ENCODE assay signal across 20 cellular contexts in the genomic region with DNA sequence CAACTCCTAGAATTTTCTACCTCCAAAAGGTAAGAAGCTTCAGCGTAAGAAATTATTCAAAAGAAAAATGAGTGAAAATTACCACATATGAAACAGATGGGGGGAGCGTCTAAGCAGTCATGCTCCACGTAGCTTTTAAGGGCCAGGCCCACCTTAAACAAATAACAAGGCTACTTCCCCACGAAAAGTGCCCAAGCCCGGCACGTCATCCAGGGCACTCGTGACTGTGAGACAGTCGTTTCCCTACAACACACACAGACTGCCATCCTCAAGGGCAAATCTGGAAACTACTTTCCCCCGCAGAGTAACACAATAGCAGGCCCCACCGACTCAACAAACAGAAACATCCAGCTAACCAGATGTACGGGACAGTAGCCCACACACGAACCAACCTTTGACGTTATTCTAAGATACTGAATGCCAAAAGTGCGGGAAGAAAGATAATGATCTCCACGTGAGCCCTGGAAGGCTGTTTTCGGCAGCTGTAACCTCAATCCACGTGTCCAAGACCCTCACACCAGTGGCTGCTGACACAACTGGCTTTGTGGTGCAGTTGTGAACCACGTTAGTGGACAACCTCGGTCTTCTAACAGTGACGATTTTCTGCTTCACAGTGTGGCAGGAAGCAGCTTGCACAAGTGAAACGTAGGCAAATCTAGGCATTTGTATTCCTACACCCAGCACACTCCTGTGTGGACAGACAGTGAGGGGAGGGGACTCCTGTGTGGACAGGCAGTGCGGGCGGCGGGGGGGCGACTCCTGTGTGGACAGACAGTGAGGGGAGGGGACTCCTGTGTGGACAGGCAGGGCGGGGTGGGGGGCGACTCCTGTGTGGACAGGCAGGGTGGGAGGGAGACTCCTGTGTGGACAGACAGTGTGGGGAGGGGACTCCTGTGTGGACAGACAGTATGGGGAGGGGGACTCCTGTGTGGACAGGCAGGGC.
DNase-seq lines count a peak whose midpoint lies in the region; ATAC-seq and TF ChIP-seq lines count a peak whose summit lies in the region.
"Had no signal": no experiment of that assay in that cellular context is flagged by ENCODE, and none has a peak within 500 bp of the region (broad histone marks: within the 10 kb centered on the region; RNA-seq: fewer than 3 reads in every experiment).

No MANE protein-coding gene starts in this region.

- H3K9me3 Mint-ChIP-seq in brain = no peaks in the 10 kb centered on the region
- no peaks in the 10 kb centered on the region for H3K9me3 Mint-ChIP-seq in activated CD4-positive, alpha-beta memory T cell treated with anti-CD3 and anti-CD28 coated beads for 36 hours
- H3K9me3 Mint-ChIP-seq: activated CD4-positive, alpha-beta T cell treated with anti-CD3 and anti-CD28 coated beads, Interleukin-2, amount 10 ng/mL, durations not matched to agents 7 days and 5 days had no signal

- peak; percentile 31 for DNase-seq in CD1c-positive myeloid dendritic cell (ENCODE audit: extremely low spot score)
- peak in 1 of 3 donors; percentile 70 for DNase-seq in right cardiac atrium
- DNase-seq in sigmoid colon = no peak
- no peak for DNase-seq in stimulated activated CD4-positive, alpha-beta T cell treated with anti-CD3 and anti-CD28 coated beads, Interleukin-4, amount 100 ng/mL, for 24 hours
- DNase-seq in activated CD4-positive, alpha-beta memory T cell treated with anti-CD3 and anti-CD28 coated beads for 36 hours = no peak
- DNase-seq: activated CD4-positive, alpha-beta T cell treated with anti-CD3 and anti-CD28 coated beads, Interleukin-2, amount 10 ng/mL, durations not matched to agents 7 days and 5 days; activated effector memory CD4-positive, alpha-beta T cell treated with anti-CD3 and anti-CD28 coated beads, Interleukin-2, amount 50 U/mL, for 16 hours; CD4-positive, alpha-beta memory T cell; DMS153; MM.1S; NCI-H1436 treated with DMSO at 0.1 percent for 48 hours; NCI-H2171; NCI-H526; SK-N-SH had no signal

- CTCF ChIA-PET in activated CD4-positive, alpha-beta memory T cell treated with anti-CD3 and anti-CD28 coated beads for 36 hours (lab: Charles Lee) = no interaction called here

- H3K9me3 ChIP-seq in right cardiac atrium (ENCODE audit: control insufficient read depth, low read length) = no peaks in the 10 kb centered on the region
- H3K9me3 ChIP-seq in sigmoid colon = no peaks in the 10 kb centered on the region
- H3K9me3 ChIP-seq: mucosa of descending colon, neutrophil, SK-N-SH had no signal

- H3K27me3 Mint-ChIP-seq in brain = peaks cover 2% of the 10 kb centered on the region
- H3K27me3 Mint-ChIP-seq in activated CD4-positive, alpha-beta memory T cell treated with anti-CD3 and anti-CD28 coated beads for 36 hours = no peaks in the 10 kb centered on the region
- H3K27me3 Mint-ChIP-seq: activated CD4-positive, alpha-beta T cell treated with anti-CD3 and anti-CD28 coated beads, Interleukin-2, amount 10 ng/mL, durations not matched to agents 7 days and 5 days; CD4-positive, alpha-beta memory T cell had no signal

- peaks cover 14 to 89% (median 29%) of the 10 kb centered on the region in 4 donors for H3K36me3 ChIP-seq in sigmoid colon
- H3K36me3 ChIP-seq: neutrophil had no signal

- TF ChIP-seq CTCF in brain (conservative IDR thresholded peaks at IDR 0.05) (no peak), sigmoid colon (IDR thresholded peaks at IDR 0.05) (no peak)

- H3K27me3 ChIP-seq in right cardiac atrium (ENCODE audit: control insufficient read depth, insufficient read depth) (no peaks in the 10 kb centered on the region), sigmoid colon (no peaks in the 10 kb centered on the region)
- H3K27me3 ChIP-seq: neutrophil had no signal

- 86% methylated on average over 27 of the region's 27 CpGs for WGBS in right cardiac atrium
- 88 to 92% methylated on average over 27 of the region's 27 CpGs for WGBS in sigmoid colon, 2 donors

- H3K27ac ChIP-seq in right cardiac atrium (ENCODE audit: low read length) = no peak overlapping the region
- peak overlapping the region in 3 of 4 donors; percentile 5 to 39 (median 9) for H3K27ac ChIP-seq in sigmoid colon
- H3K27ac ChIP-seq: neutrophil, VCaP had no signal

- peaks cover 5% of the 10 kb centered on the region for H3K4me1 Mint-ChIP-seq in brain
- H3K4me1 Mint-ChIP-seq in activated CD4-positive, alpha-beta memory T cell treated with anti-CD3 and anti-CD28 coated beads for 36 hours (ENCODE audit: low read depth) = peaks cover 2% of the 10 kb centered on the region

- POLR2A ChIA-PET in activated CD4-positive, alpha-beta memory T cell treated with anti-CD3 and anti-CD28 coated beads for 36 hours (lab: Charles Lee) = no interaction called here

- ATAC-seq in right cardiac atrium = peak; percentile 17 to 40
- no peak for ATAC-seq in GM18867 (IDR thresholded peaks at IDR 0.05; ENCODE audit: unreplicated experiment)
- no peak for ATAC-seq in GM18909 (IDR thresholded peaks at IDR 0.05; ENCODE audit: poor library complexity, unreplicated experiment)

- TF ChIP-seq EP300 in sigmoid colon (IDR thresholded peaks at IDR 0.05) = no peak

- peak overlapping the region in 3 of 5 experiments; percentile 5 to 42 (median 20) for H3K27ac Mint-ChIP-seq in brain
- H3K27ac Mint-ChIP-seq in activated CD4-positive, alpha-beta memory T cell treated with anti-CD3 and anti-CD28 coated beads for 36 hours = no peak overlapping the region
- H3K27ac Mint-ChIP-seq: activated CD4-positive, alpha-beta T cell treated with anti-CD3 and anti-CD28 coated beads, Interleukin-2, amount 10 ng/mL, durations not matched to agents 7 days and 5 days had no signal

- H3K4me1 ChIP-seq in right cardiac atrium (ENCODE audit: control insufficient read depth, insufficient read depth, low read length) = no peaks in the 10 kb centered on the region
- peaks cover 0 to 17% (median 2%) of the 10 kb centered on the region in 4 donors for H3K4me1 ChIP-seq in sigmoid colon

- intact Hi-C loops in right cardiac atrium (cut with DNase I) = no loop called here
- intact Hi-C loops in sigmoid colon (cut with DNase I) = no loop called here
- intact Hi-C loops in activated CD4-positive, alpha-beta memory T cell treated with anti-CD3 and anti-CD28 coated beads for 36 hours (cut with micrococcal nuclease) = no loop called here

- H3K36me3 Mint-ChIP-seq in brain = peaks cover 74% of the 10 kb centered on the region
- H3K36me3 Mint-ChIP-seq in activated CD4-positive, alpha-beta memory T cell treated with anti-CD3 and anti-CD28 coated beads for 36 hours = peaks cover 3% of the 10 kb centered on the region

- H3K4me3 Mint-ChIP-seq in brain = no peak overlapping the region
- H3K4me3 Mint-ChIP-seq in activated CD4-positive, alpha-beta memory T cell treated with anti-CD3 and anti-CD28 coated beads for 36 hours = no peak overlapping the region
- H3K4me3 Mint-ChIP-seq: activated CD4-positive, alpha-beta T cell treated with anti-CD3 and anti-CD28 coated beads, Interleukin-2, amount 10 ng/mL, durations not matched to agents 7 days and 5 days; CD4-positive, alpha-beta memory T cell had no signal

- H3K4me3 ChIP-seq in right cardiac atrium (ENCODE audit: low read length) = no peak overlapping the region
- peak overlapping the region in 1 of 4 donors; percentile 1 for H3K4me3 ChIP-seq in sigmoid colon
- H3K4me3 ChIP-seq: mucosa of descending colon had no signal

- TF ChIP-seq POLR2A in sigmoid colon (IDR thresholded peaks at IDR 0.05) = no peak

Comparison
In these comparisons a context has a peak if more than half of its experiments do, and no peak if none do; other contexts are left out.
1. ATAC-seq: peak in right cardiac atrium (2 of 2); none in GM18867 (single experiment) and GM18909 (single experiment).